In the genomic region with DNA sequence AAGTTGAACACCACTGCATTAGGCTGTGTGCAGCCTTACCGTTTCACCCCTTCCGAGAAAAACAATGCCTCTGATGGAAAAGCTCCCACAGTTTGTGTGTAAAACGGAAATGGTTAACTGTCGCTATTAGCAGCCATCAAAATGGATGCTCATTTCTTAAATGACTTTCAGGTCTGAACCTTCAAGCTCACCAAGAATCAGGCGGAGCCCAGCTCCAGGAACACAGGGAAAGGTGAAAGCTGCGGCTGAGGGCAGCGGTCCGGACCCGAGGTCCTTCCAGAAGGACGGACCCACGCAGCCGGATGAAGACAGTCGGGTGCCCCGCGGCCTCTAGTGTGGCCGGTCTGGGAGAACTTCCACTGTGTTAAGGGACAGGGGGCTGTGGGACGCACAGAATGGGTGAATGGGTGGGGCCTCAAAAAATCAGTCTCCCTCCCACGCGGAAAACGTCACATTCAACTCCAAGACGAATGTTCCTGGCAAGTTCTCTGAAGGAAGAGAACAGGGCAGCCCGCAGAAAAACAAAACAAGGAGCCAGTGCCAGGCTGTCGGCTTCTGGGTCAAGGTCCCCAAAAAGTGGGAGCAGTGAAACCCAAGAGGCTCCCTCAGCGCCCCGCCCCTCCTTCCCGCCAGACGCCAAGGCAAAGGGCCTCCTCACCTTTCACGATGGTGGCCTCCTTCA, we compare ENCODE assay signal across 10 cellular contexts. TPM values are rescaled to one million over a fixed set of nuclear protein-coding genes. Genes with fewer than 3 reads are reported as not detected.
DNase-seq lines count a peak whose midpoint lies in the region; ATAC-seq and TF ChIP-seq lines count a peak whose summit lies in the region.
"Had no signal": no experiment of that assay in that cellular context is flagged by ENCODE, and none has a peak within 500 bp of the region (broad histone marks: within the 10 kb centered on the region; RNA-seq: fewer than 3 reads in every experiment).

No MANE protein-coding gene starts in this region.

- H3K4me3 Mint-ChIP-seq in endothelial cell (ENCODE audit: unreplicated experiment), result peak overlapping the region; percentile 65
- H3K4me3 Mint-ChIP-seq in nephron progenitor cell, result peak overlapping the region; percentile 80

- H3K27me3 Mint-ChIP-seq in endothelial cell (ENCODE audit: unreplicated experiment), result peaks cover 7% of the 10 kb centered on the region
- H3K27me3 Mint-ChIP-seq in nephron progenitor cell (ENCODE audit: low read depth, poor library complexity), result peaks cover 4% of the 10 kb centered on the region

- no peak for TF ChIP-seq CTCF in endothelial cell (IDR thresholded peaks at IDR 0.05; ENCODE audit: unreplicated experiment)
- no peak for TF ChIP-seq CTCF in nephron progenitor cell (IDR thresholded peaks at IDR 0.05)

- ATAC-seq in GM21360 (IDR thresholded peaks at IDR 0.05; ENCODE audit: unreplicated experiment), result no peak
- ATAC-seq: GM12878, left colon had no signal

- H3K27ac Mint-ChIP-seq in endothelial cell (ENCODE audit: unreplicated experiment) (no peak overlapping the region), nephron progenitor cell (peak overlapping the region; percentile 38)

- peak; percentile 35 for DNase-seq in AG20443 (ENCODE audit: low spot score)
- peak; percentile 18 for DNase-seq in NCI-H1105 (lab: John Stamatoyannopoulos, UW)
- DNase-seq in endothelial cell (ENCODE audit: low spot score), result no peak
- DNase-seq in nephron progenitor cell, result no peak
- DNase-seq in stimulated activated naive CD4-positive, alpha-beta T cell treated with Interleukin-2 at 50 U/mL for 16 hours (lab: John Stamatoyannopoulos, UW), result no peak
- DNase-seq in hepatic stellate cell (ENCODE audit: low spot score), result no peak
- no peak for DNase-seq in putamen (ENCODE audit: low spot score)

- H3K36me3 Mint-ChIP-seq in endothelial cell (ENCODE audit: low read depth, unreplicated experiment) (peaks cover 5% of the 10 kb centered on the region), nephron progenitor cell (ENCODE audit: low read depth) (peaks cover 17% of the 10 kb centered on the region)

- H3K4me1 Mint-ChIP-seq in endothelial cell (ENCODE audit: unreplicated experiment) (peaks cover 32% of the 10 kb centered on the region), nephron progenitor cell (peaks cover 50% of the 10 kb centered on the region)

- no peaks in the 10 kb centered on the region for H3K9me3 Mint-ChIP-seq in endothelial cell (ENCODE audit: unreplicated experiment)
- no peaks in the 10 kb centered on the region for H3K9me3 Mint-ChIP-seq in nephron progenitor cell

RNA-seq across cellular contexts. Expression of a gene that starts 4.9 kb away (rescaled TPM):
- 16.4 TPM for total RNA-seq in endothelial cell (ENCODE audit: unreplicated experiment)

Comparison
In these comparisons a context has a peak if more than half of its experiments do, and no peak if none do; other contexts are left out.
1. DNase-seq: peak in AG20443 (single experiment) and NCI-H1105 (single experiment); none in endothelial cell (single experiment), nephron progenitor cell (single experiment), stimulated activated naive CD4-positive, alpha-beta T cell treated with Interleukin-2 at 50 U/mL for 16 hours (single experiment), hepatic stellate cell (single experiment) and putamen (single experiment).